Comparison of ENCODE assay signal across 9 cellular contexts in genomic region chr4:167035390-167035789, GRCh38.
"Had no signal": no experiment of that assay in that cellular context is flagged by ENCODE, and none has a peak within 500 bp of the region (broad histone marks: within the 10 kb centered on the region; RNA-seq: fewer than 3 reads in every experiment).

No MANE protein-coding gene starts in this region.

- H3K9ac ChIP-seq: GM23248 had no signal

- ATAC-seq: HCT116, K562 had no signal

- FAIRE-seq: K562 had no signal

- DNase-seq: GM23248, GOT3, H7, HFFc6, IMR-90 had no signal

- H2AFZ ChIP-seq: GM23248 had no signal

- H3K27ac ChIP-seq: GM23248, HL-60 had no signal

- H3K9me3 ChIP-seq: HAP-1 had no signal

- H3K4me1 ChIP-seq: HAP-1 had no signal

- H3K36me3 ChIP-seq: HAP-1 had no signal

- H3K4me3 ChIP-seq: GM23248, HAP-1, K562 had no signal
